ENCODE assay signal across 32 cellular contexts in the genomic region with DNA sequence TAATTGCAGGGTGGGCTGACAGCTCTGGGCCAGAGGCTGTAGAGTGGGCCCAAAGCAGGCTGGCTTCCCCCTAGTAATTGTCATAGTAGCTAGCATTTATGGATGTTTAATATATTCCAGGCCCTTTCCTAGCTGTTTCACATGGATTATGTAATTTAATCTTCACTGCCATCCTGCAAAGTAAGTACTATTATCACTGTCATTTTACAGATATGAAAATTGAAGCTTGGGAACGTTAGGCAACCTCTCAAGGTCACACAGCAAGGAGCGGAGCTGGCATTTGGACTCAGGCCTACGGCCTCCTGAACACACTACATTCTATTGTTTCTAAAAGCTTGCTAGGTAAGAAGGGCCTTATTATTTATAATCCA.
"Had no signal": no experiment of that assay in that cellular context is flagged by ENCODE, and none has a peak within 500 bp of the region (broad histone marks: within the 10 kb centered on the region; RNA-seq: fewer than 3 reads in every experiment).

No MANE protein-coding gene starts in this region.

- H3K9me3 ChIP-seq: breast epithelium, esophagus squamous epithelium, heart right ventricle, left lung, mucosa of descending colon, ovary, prostate gland, sigmoid colon, stomach, tibial artery had no signal

- H3K27ac Mint-ChIP-seq: activated CD4-positive, alpha-beta memory T cell treated with anti-CD3 and anti-CD28 coated beads, Interleukin-2, amount 10 ng/mL, durations not matched to agents 7 days and 5 days; activated CD4-positive, alpha-beta T cell treated with anti-CD3 and anti-CD28 coated beads, Interleukin-2, amount 10 ng/mL, durations not matched to agents 7 days and 5 days; activated naive CD4-positive, alpha-beta T cell treated with anti-CD3 and anti-CD28 coated beads, Interleukin-2, amount 10 ng/mL, durations not matched to agents 7 days and 5 days; activated naive CD8-positive, alpha-beta T cell treated with anti-CD3 and anti-CD28 coated beads, Interleukin-2, amount 10 ng/mL, durations not matched to agents 7 days and 5 days; activated T-cell treated with anti-CD3 and anti-CD28 coated beads, Interleukin-2, amount 50 U/mL, for 24 hours; nephron progenitor cell; stimulated activated memory B cell treated with anti-CD40 and anti-IgM and Interleukin-4, amounts not matched to agents 10 μg/mL and 1 μg/mL and 100 μg/mL, for 72 hours had no signal

- FAIRE-seq: small intestine had no signal

- H3K4me1 Mint-ChIP-seq: activated CD4-positive, alpha-beta memory T cell treated with anti-CD3 and anti-CD28 coated beads, Interleukin-2, amount 10 ng/mL, durations not matched to agents 7 days and 5 days; activated CD4-positive, alpha-beta T cell treated with anti-CD3 and anti-CD28 coated beads, Interleukin-2, amount 10 ng/mL, durations not matched to agents 7 days and 5 days; activated naive CD4-positive, alpha-beta T cell treated with anti-CD3 and anti-CD28 coated beads, Interleukin-2, amount 10 ng/mL, durations not matched to agents 7 days and 5 days; activated naive CD8-positive, alpha-beta T cell treated with anti-CD3 and anti-CD28 coated beads, Interleukin-2, amount 10 ng/mL, durations not matched to agents 7 days and 5 days; central memory CD8-positive, alpha-beta T cell; stimulated activated memory B cell treated with anti-CD40 and anti-IgM and Interleukin-4, amounts not matched to agents 10 μg/mL and 1 μg/mL and 100 μg/mL, for 72 hours had no signal

- H3K4me1 ChIP-seq: breast epithelium, esophagus squamous epithelium, left lung, prostate gland had no signal

- H3K27me3 ChIP-seq: breast epithelium, esophagus squamous epithelium, heart right ventricle, left lung, ovary, sigmoid colon, stomach, tibial artery had no signal

- H3K27ac ChIP-seq: breast epithelium, esophagus squamous epithelium, left lung, ovary, prostate gland, sigmoid colon, stomach, tibial artery had no signal

- H3K9me3 Mint-ChIP-seq: activated CD4-positive, alpha-beta memory T cell treated with anti-CD3 and anti-CD28 coated beads, Interleukin-2, amount 10 ng/mL, durations not matched to agents 7 days and 5 days; activated CD4-positive, alpha-beta T cell treated with anti-CD3 and anti-CD28 coated beads, Interleukin-2, amount 10 ng/mL, durations not matched to agents 7 days and 5 days; activated naive CD4-positive, alpha-beta T cell treated with anti-CD3 and anti-CD28 coated beads, Interleukin-2, amount 10 ng/mL, durations not matched to agents 7 days and 5 days; activated naive CD8-positive, alpha-beta T cell treated with anti-CD3 and anti-CD28 coated beads, Interleukin-2, amount 10 ng/mL, durations not matched to agents 7 days and 5 days; activated T-cell treated with anti-CD3 and anti-CD28 coated beads, Interleukin-2, amount 50 U/mL, for 24 hours; central memory CD8-positive, alpha-beta T cell; stimulated activated memory B cell treated with anti-CD40 and anti-IgM and Interleukin-4, amounts not matched to agents 10 μg/mL and 1 μg/mL and 100 μg/mL, for 72 hours had no signal

- H3K36me3 ChIP-seq: breast epithelium, esophagus squamous epithelium, heart right ventricle, left lung, ovary, prostate gland, sigmoid colon, stomach, tibial artery had no signal

- H3K4me3 ChIP-seq: breast epithelium, esophagus squamous epithelium, heart right ventricle, left lung, mucosa of descending colon, ovary, prostate gland, sigmoid colon, stomach, tibial artery had no signal

- H3K4me3 Mint-ChIP-seq: activated CD4-positive, alpha-beta memory T cell treated with anti-CD3 and anti-CD28 coated beads, Interleukin-2, amount 10 ng/mL, durations not matched to agents 7 days and 5 days; activated CD4-positive, alpha-beta T cell treated with anti-CD3 and anti-CD28 coated beads, Interleukin-2, amount 10 ng/mL, durations not matched to agents 7 days and 5 days; activated naive CD4-positive, alpha-beta T cell treated with anti-CD3 and anti-CD28 coated beads, Interleukin-2, amount 10 ng/mL, durations not matched to agents 7 days and 5 days; activated naive CD8-positive, alpha-beta T cell treated with anti-CD3 and anti-CD28 coated beads, Interleukin-2, amount 10 ng/mL, durations not matched to agents 7 days and 5 days; activated T-cell treated with anti-CD3 and anti-CD28 coated beads, Interleukin-2, amount 50 U/mL, for 24 hours; central memory CD8-positive, alpha-beta T cell; nephron progenitor cell; stimulated activated memory B cell treated with anti-CD40 and anti-IgM and Interleukin-4, amounts not matched to agents 10 μg/mL and 1 μg/mL and 100 μg/mL, for 72 hours had no signal

- H3K27me3 Mint-ChIP-seq: activated T-cell treated with anti-CD3 and anti-CD28 coated beads, Interleukin-2, amount 50 U/mL, for 24 hours; central memory CD8-positive, alpha-beta T cell had no signal

- DNase-seq: activated CD4-positive, alpha-beta memory T cell treated with anti-CD3 and anti-CD28 coated beads, Interleukin-2, amount 10 ng/mL, durations not matched to agents 7 days and 5 days; activated CD4-positive, alpha-beta T cell treated with anti-CD3 and anti-CD28 coated beads for 1 hour; activated CD4-positive, alpha-beta T cell treated with anti-CD3 and anti-CD28 coated beads, Interleukin-2, amount 10 ng/mL, durations not matched to agents 7 days and 5 days; activated CD8-positive, alpha-beta memory T cell treated with anti-CD3 and anti-CD28 coated beads, Interleukin-2, amount 50 U/mL, for 48 hours; activated gamma-delta T cell; activated naive CD4-positive, alpha-beta T cell treated with anti-CD3 and anti-CD28 coated beads, Interleukin-2, amount 10 ng/mL, durations not matched to agents 7 days and 5 days; activated naive CD8-positive, alpha-beta T cell treated with anti-CD3 and anti-CD28 coated beads, Interleukin-2, amount 10 ng/mL, durations not matched to agents 7 days and 5 days; activated T-cell treated with anti-CD3 and anti-CD28 coated beads, Interleukin-2, amount 50 U/mL, for 24 hours; amniotic stem cell; dermis blood vessel endothelial cell; effector CD4-positive, alpha-beta T cell; esophagus squamous epithelium; foreskin melanocyte; heart right ventricle; kidney glomerular epithelial cell; left lung; mucosa of descending colon; nephron progenitor cell; ovary; retina; sigmoid colon; small intestine; stimulated activated CD4-positive, alpha-beta T cell treated with anti-CD3 and anti-CD28 coated beads, Interleukin-1b, Interleukin-23, amount 100 ng/mL, for 48 hours; stimulated activated CD4-positive, alpha-beta T cell treated with anti-CD3 and anti-CD28 coated beads, Interleukin-4, amount 100 ng/mL, for 4 hours; stimulated activated CD8-positive, alpha-beta memory T cell treated with anti-CD3 and anti-CD28 coated beads, Interleukin-4, amount 100 ng/mL, for 48 hours; stomach; T-helper 2 cell; tibial artery had no signal

- H3K36me3 Mint-ChIP-seq: activated naive CD4-positive, alpha-beta T cell treated with anti-CD3 and anti-CD28 coated beads, Interleukin-2, amount 10 ng/mL, durations not matched to agents 7 days and 5 days; activated naive CD8-positive, alpha-beta T cell treated with anti-CD3 and anti-CD28 coated beads, Interleukin-2, amount 10 ng/mL, durations not matched to agents 7 days and 5 days; stimulated activated memory B cell treated with anti-CD40 and anti-IgM and Interleukin-4, amounts not matched to agents 10 μg/mL and 1 μg/mL and 100 μg/mL, for 72 hours had no signal

- ATAC-seq: left lung; mucosa of descending colon; stimulated activated memory B cell treated with anti-CD40 and anti-IgM and Interleukin-4, amounts not matched to agents 10 μg/mL and 1 μg/mL and 100 μg/mL, for 72 hours had no signal
